30 cellular contexts compared by ENCODE assay signal in genomic region chr1:8976338-8976737, GRCh38. TPM values are rescaled to one million over a fixed set of nuclear protein-coding genes. Genes with fewer than 3 reads are reported as not detected.
"Had no signal": no experiment of that assay in that cellular context is flagged by ENCODE, and none has a peak within 500 bp of the region (broad histone marks: within the 10 kb centered on the region; RNA-seq: fewer than 3 reads in every experiment).

No MANE protein-coding gene starts in this region.

- H3K27me3 ChIP-seq: gastrocnemius medialis, spleen, thyroid gland had no signal

- H3K27ac ChIP-seq: coronary artery, gastrocnemius medialis, lower lobe of right lung, psoas muscle, skin epidermis, spleen, stomach, thyroid gland had no signal

- H3K27me3 Mint-ChIP-seq: type B pancreatic cell had no signal

- H3K4me3 Mint-ChIP-seq: effector memory CD8-positive, alpha-beta T cell; memory B cell; natural killer cell; stimulated activated naive B cell treated with anti-CD40 and anti-IgM and Interleukin-4, amounts not matched to agents 10 μg/mL and 1 μg/mL and 100 μg/mL, for 72 hours; type B pancreatic cell had no signal

- DNase-seq: effector memory CD8-positive, alpha-beta T cell; foreskin fibroblast; gastrocnemius medialis; head of caudate nucleus; left ventricle myocardium superior; lower lobe of right lung; natural killer cell; psoas muscle; right cardiac atrium; stimulated activated CD4-positive, alpha-beta T cell treated with anti-CD3 and anti-CD28 coated beads, Interleukin-4, amount 100 ng/mL, for 4 hours; stimulated activated naive B cell treated with anti-CD40 and anti-IgM and Interleukin-4, amounts not matched to agents 10 μg/mL and 1 μg/mL and 100 μg/mL, for 72 hours; stomach; thyroid gland had no signal

- H3K36me3 Mint-ChIP-seq: memory B cell; natural killer cell; stimulated activated naive B cell treated with anti-CD40 and anti-IgM and Interleukin-4, amounts not matched to agents 10 μg/mL and 1 μg/mL and 100 μg/mL, for 72 hours; type B pancreatic cell had no signal

- ATAC-seq: effector memory CD8-positive, alpha-beta T cell; gastrocnemius medialis; left ventricle myocardium superior; lower lobe of right lung; natural killer cell; psoas muscle; right cardiac atrium; stimulated activated naive B cell treated with anti-CD40 and anti-IgM and Interleukin-4, amounts not matched to agents 10 μg/mL and 1 μg/mL and 100 μg/mL, for 72 hours had no signal

- H3K4me3 ChIP-seq: coronary artery, gastrocnemius medialis, lower lobe of right lung, psoas muscle, skin epidermis, spleen, stomach, thyroid gland had no signal

- H3K27ac Mint-ChIP-seq: effector memory CD8-positive, alpha-beta T cell; memory B cell; natural killer cell; stimulated activated naive B cell treated with anti-CD40 and anti-IgM and Interleukin-4, amounts not matched to agents 10 μg/mL and 1 μg/mL and 100 μg/mL, for 72 hours; type B pancreatic cell had no signal

- H3K36me3 ChIP-seq: gastrocnemius medialis, lower lobe of right lung, spleen, stomach, thyroid gland had no signal

- H3K9me3 Mint-ChIP-seq: effector memory CD8-positive, alpha-beta T cell; natural killer cell; stimulated activated naive B cell treated with anti-CD40 and anti-IgM and Interleukin-4, amounts not matched to agents 10 μg/mL and 1 μg/mL and 100 μg/mL, for 72 hours; type B pancreatic cell had no signal

- H3K9me3 ChIP-seq: gastrocnemius medialis, lower lobe of right lung, psoas muscle, stomach, thyroid gland had no signal

- FAIRE-seq: endometrium, keratinocyte, urothelium cell line had no signal

- H3K4me1 ChIP-seq: gastrocnemius medialis, lower lobe of right lung, psoas muscle, stomach, thyroid gland had no signal

RNA-seq across cellular contexts. Expression of gene CA6, which starts 30.7 kb away (rescaled TPM):
- total RNA-seq: dermis microvascular lymphatic vessel endothelial cell, gastrocnemius medialis, glomerular endothelial cell, left ventricle myocardium superior, lower lobe of right lung, natural killer cell, osteocyte, psoas muscle, renal cortical epithelial cell, right cardiac atrium, stomach, subcutaneous adipose tissue, temporal lobe, thyroid gland had no signal
- polyA plus RNA-seq: keratinocyte, neural cell, psoas muscle, right cardiac atrium, stomach had no signal

RNA-seq across cellular contexts. Expression of gene SLC2A7, which starts 49.9 kb away (rescaled TPM):
- total RNA-seq: gastrocnemius medialis, glomerular endothelial cell, left ventricle myocardium superior, lower lobe of right lung, mononuclear cell, natural killer cell, osteocyte, psoas muscle, renal cortical epithelial cell, right cardiac atrium, spleen, stomach, subcutaneous adipose tissue, temporal lobe had no signal
- polyA plus RNA-seq: esophagus, keratinocyte, neural cell, psoas muscle, right cardiac atrium, spleen, stomach had no signal
